In the genomic region with DNA sequence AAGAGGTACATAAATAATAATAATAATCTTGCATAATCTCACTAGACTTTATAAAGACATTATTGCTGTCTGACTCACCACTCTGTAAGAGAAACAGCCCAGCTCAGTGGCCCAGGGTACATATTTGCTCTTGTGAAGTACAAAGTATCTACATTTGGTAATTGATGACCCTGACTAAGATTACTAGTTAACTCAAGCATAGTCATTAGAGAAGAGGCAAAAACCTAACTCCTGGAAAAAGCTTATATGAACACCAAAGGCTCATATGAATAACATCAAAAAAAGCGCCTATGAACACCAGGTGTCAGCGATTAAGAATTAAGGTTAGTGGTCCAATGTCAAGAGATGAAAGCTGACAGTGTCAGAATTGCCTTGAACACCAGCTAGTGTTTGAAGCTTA, we compare ENCODE assay signal across 1 cellular context.
TF ChIP-seq lines count a peak whose summit lies in the region.

No MANE protein-coding gene starts in this region.

TF ChIP-seq in HepG2, 621 proteins besides CTCF, POLR2A, EP300 and RAD21 (continued from another document and continues in another):
- TF ChIP-seq, protein P1, sequence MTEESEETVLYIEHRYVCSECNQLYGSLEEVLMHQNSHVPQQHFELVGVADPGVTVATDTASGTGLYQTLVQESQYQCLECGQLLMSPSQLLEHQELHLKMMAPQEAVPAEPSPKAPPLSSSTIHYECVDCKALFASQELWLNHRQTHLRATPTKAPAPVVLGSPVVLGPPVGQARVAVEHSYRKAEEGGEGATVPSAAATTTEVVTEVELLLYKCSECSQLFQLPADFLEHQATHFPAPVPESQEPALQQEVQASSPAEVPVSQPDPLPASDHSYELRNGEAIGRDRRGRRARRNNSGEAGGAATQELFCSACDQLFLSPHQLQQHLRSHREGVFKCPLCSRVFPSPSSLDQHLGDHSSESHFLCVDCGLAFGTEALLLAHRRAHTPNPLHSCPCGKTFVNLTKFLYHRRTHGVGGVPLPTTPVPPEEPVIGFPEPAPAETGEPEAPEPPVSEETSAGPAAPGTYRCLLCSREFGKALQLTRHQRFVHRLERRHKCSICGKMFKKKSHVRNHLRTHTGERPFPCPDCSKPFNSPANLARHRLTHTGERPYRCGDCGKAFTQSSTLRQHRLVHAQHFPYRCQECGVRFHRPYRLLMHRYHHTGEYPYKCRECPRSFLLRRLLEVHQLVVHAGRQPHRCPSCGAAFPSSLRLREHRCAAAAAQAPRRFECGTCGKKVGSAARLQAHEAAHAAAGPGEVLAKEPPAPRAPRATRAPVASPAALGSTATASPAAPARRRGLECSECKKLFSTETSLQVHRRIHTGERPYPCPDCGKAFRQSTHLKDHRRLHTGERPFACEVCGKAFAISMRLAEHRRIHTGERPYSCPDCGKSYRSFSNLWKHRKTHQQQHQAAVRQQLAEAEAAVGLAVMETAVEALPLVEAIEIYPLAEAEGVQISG (CRISPR knock-in tag; IDR thresholded peaks at IDR 0.05): no peak
- TF ChIP-seq SIN3B (IDR thresholded peaks at IDR 0.05; ENCODE audit: low read length) (no peak), KLF9 (CRISPR knock-in tag; IDR thresholded peaks at IDR 0.05; ENCODE audit: low read depth) (no peak), ZNF180 (CRISPR knock-in tag; IDR thresholded peaks at IDR 0.05; ENCODE audit: borderline replicate concordance, low read depth) (no peak), ZNF713 (CRISPR knock-in tag; IDR thresholded peaks at IDR 0.05) (no peak), ZNF878 (CRISPR knock-in tag; IDR thresholded peaks at IDR 0.05) (no peak), KMT2A (CRISPR knock-in tag; IDR thresholded peaks at IDR 0.05) (no peak; the same call in 1 of the 2 replicates), IKZF4 (CRISPR knock-in tag; IDR thresholded peaks at IDR 0.05; ENCODE audit: borderline replicate concordance, low read depth, not compliant biosample characterization) (no peak), ZC3H13 (CRISPR knock-in tag; IDR thresholded peaks at IDR 0.05) (no peak), ATF7-NPFF (CRISPR knock-in tag; IDR thresholded peaks at IDR 0.05; ENCODE audit: low read depth) (no peak), KLF16 (CRISPR knock-in tag; IDR thresholded peaks at IDR 0.05) (peak in 1 of 2 experiments; percentile 81; a peak in 2 of 4 replicates), ZNF17 (CRISPR knock-in tag; IDR thresholded peaks at IDR 0.05) (no peak), BRD4 (CRISPR knock-in tag; IDR thresholded peaks at IDR 0.05) (no peak), PHF20 (CRISPR knock-in tag; IDR thresholded peaks at IDR 0.05) (no peak), ZNF468 (CRISPR knock-in tag; IDR thresholded peaks at IDR 0.05) (no peak), RFX1 (IDR thresholded peaks at IDR 0.05) (no peak), ZMAT3 (CRISPR knock-in tag; conservative IDR thresholded peaks at IDR 0.05) (no peak), SNAI1 (CRISPR knock-in tag; IDR thresholded peaks at IDR 0.05; ENCODE audit: borderline replicate concordance) (no peak), ZNF557 (CRISPR knock-in tag; IDR thresholded peaks at IDR 0.05) (0 out of 2 replicates have a peak, but pooled peaks have one; percentile 53), SUZ12 (IDR thresholded peaks at IDR 0.05; ENCODE audit: low read depth, low read length) (no peak), SP1 (IDR thresholded peaks at IDR 0.05) (no peak), SP1 (CRISPR knock-in tag; IDR thresholded peaks at IDR 0.05) (no peak)
- TF ChIP-seq, protein P2, sequence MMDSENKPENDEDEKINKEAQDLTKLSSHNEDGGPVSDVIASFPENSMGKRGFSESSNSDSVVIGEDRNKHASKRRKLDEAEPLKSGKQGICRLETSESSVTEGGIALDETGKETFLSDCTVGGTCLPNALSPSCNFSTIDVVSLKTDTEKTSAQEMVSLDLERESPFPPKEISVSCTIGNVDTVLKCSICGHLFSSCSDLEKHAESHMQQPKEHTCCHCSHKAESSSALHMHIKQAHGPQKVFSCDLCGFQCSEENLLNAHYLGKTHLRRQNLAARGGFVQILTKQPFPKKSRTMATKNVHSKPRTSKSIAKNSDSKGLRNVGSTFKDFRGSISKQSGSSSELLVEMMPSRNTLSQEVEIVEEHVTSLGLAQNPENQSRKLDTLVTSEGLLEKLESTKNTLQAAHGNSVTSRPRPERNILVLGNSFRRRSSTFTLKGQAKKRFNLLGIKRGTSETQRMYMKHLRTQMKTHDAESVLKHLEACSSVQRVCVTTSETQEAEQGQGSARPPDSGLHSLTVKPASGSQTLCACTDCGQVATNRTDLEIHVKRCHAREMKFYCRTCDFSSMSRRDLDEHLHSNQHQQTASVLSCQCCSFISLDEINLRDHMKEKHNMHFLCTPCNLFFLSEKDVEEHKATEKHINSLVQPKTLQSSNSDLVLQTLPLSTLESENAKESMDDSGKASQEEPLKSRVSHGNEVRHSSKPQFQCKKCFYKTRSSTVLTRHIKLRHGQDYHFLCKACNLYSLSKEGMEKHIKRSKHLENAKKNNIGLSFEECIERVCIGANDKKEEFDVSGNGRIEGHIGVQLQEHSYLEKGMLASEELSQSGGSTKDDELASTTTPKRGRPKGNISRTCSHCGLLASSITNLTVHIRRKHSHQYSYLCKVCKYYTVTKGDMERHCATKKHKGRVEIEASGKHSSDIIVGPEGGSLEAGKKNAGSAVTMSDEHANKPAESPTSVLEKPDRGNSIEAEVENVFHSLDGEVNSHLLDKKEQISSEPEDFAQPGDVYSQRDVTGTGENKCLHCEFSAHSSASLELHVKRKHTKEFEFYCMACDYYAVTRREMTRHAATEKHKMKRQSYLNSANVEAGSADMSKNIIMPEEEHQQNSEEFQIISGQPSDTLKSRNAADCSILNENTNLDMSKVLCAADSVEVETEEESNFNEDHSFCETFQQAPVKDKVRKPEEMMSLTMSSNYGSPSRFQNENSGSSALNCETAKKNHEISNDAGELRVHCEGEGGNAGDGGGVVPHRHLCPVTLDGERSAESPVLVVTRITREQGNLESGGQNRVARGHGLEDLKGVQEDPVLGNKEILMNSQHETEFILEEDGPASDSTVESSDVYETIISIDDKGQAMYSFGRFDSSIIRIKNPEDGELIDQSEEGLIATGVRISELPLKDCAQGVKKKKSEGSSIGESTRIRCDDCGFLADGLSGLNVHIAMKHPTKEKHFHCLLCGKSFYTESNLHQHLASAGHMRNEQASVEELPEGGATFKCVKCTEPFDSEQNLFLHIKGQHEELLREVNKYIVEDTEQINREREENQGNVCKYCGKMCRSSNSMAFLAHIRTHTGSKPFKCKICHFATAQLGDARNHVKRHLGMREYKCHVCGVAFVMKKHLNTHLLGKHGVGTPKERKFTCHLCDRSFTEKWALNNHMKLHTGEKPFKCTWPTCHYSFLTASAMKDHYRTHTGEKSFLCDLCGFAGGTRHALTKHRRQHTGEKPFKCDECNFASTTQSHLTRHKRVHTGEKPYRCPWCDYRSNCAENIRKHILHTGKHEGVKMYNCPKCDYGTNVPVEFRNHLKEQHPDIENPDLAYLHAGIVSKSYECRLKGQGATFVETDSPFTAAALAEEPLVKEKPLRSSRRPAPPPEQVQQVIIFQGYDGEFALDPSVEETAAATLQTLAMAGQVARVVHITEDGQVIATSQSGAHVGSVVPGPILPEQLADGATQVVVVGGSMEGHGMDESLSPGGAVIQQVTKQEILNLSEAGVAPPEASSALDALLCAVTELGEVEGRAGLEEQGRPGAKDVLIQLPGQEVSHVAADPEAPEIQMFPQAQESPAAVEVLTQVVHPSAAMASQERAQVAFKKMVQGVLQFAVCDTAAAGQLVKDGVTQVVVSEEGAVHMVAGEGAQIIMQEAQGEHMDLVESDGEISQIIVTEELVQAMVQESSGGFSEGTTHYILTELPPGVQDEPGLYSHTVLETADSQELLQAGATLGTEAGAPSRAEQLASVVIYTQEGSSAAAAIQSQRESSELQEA (CRISPR knock-in tag; IDR thresholded peaks at IDR 0.05; ENCODE audit: not compliant biosample characterization): no peak
- TF ChIP-seq, protein P3, sequence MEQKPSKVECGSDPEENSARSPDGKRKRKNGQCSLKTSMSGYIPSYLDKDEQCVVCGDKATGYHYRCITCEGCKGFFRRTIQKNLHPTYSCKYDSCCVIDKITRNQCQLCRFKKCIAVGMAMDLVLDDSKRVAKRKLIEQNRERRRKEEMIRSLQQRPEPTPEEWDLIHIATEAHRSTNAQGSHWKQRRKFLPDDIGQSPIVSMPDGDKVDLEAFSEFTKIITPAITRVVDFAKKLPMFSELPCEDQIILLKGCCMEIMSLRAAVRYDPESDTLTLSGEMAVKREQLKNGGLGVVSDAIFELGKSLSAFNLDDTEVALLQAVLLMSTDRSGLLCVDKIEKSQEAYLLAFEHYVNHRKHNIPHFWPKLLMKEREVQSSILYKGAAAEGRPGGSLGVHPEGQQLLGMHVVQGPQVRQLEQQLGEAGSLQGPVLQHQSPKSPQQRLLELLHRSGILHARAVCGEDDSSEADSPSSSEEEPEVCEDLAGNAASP (CRISPR knock-in tag; IDR thresholded peaks at IDR 0.05; ENCODE audit: borderline replicate concordance): peak; percentile 11; the same call in 1 of the 2 replicates
- TF ChIP-seq, protein P4, sequence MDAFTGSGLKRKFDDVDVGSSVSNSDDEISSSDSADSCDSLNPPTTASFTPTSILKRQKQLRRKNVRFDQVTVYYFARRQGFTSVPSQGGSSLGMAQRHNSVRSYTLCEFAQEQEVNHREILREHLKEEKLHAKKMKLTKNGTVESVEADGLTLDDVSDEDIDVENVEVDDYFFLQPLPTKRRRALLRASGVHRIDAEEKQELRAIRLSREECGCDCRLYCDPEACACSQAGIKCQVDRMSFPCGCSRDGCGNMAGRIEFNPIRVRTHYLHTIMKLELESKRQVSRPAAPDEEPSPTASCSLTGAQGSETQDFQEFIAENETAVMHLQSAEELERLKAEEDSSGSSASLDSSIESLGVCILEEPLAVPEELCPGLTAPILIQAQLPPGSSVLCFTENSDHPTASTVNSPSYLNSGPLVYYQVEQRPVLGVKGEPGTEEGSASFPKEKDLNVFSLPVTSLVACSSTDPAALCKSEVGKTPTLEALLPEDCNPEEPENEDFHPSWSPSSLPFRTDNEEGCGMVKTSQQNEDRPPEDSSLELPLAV (CRISPR knock-in tag; conservative IDR thresholded peaks at IDR 0.05; ENCODE audit: low read depth): no peak
- TF ChIP-seq, protein P5, sequence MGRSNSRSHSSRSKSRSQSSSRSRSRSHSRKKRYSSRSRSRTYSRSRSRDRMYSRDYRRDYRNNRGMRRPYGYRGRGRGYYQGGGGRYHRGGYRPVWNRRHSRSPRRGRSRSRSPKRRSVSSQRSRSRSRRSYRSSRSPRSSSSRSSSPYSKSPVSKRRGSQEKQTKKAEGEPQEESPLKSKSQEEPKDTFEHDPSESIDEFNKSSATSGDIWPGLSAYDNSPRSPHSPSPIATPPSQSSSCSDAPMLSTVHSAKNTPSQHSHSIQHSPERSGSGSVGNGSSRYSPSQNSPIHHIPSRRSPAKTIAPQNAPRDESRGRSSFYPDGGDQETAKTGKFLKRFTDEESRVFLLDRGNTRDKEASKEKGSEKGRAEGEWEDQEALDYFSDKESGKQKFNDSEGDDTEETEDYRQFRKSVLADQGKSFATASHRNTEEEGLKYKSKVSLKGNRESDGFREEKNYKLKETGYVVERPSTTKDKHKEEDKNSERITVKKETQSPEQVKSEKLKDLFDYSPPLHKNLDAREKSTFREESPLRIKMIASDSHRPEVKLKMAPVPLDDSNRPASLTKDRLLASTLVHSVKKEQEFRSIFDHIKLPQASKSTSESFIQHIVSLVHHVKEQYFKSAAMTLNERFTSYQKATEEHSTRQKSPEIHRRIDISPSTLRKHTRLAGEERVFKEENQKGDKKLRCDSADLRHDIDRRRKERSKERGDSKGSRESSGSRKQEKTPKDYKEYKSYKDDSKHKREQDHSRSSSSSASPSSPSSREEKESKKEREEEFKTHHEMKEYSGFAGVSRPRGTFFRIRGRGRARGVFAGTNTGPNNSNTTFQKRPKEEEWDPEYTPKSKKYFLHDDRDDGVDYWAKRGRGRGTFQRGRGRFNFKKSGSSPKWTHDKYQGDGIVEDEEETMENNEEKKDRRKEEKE (IDR thresholded peaks at IDR 0.05): no peak
- TF ChIP-seq, protein P6, sequence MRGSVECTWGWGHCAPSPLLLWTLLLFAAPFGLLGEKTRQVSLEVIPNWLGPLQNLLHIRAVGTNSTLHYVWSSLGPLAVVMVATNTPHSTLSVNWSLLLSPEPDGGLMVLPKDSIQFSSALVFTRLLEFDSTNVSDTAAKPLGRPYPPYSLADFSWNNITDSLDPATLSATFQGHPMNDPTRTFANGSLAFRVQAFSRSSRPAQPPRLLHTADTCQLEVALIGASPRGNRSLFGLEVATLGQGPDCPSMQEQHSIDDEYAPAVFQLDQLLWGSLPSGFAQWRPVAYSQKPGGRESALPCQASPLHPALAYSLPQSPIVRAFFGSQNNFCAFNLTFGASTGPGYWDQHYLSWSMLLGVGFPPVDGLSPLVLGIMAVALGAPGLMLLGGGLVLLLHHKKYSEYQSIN (CRISPR knock-in tag; IDR thresholded peaks at IDR 0.05; ENCODE audit: borderline replicate concordance): no peak
- TF ChIP-seq, protein P7, sequence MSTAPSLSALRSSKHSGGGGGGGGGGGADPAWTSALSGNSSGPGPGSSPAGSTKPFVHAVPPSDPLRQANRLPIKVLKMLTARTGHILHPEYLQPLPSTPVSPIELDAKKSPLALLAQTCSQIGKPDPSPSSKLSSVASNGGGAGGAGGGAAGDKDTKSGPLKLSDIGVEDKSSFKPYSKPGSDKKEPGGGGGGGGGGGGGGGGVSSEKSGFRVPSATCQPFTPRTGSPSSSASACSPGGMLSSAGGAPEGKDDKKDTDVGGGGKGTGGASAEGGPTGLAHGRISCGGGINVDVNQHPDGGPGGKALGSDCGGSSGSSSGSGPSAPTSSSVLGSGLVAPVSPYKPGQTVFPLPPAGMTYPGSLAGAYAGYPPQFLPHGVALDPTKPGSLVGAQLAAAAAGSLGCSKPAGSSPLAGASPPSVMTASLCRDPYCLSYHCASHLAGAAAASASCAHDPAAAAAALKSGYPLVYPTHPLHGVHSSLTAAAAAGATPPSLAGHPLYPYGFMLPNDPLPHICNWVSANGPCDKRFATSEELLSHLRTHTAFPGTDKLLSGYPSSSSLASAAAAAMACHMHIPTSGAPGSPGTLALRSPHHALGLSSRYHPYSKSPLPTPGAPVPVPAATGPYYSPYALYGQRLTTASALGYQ (CRISPR knock-in tag; IDR thresholded peaks at IDR 0.05): peak; percentile 53; the same call in 1 of the 2 replicates
- TF ChIP-seq, protein P8, sequence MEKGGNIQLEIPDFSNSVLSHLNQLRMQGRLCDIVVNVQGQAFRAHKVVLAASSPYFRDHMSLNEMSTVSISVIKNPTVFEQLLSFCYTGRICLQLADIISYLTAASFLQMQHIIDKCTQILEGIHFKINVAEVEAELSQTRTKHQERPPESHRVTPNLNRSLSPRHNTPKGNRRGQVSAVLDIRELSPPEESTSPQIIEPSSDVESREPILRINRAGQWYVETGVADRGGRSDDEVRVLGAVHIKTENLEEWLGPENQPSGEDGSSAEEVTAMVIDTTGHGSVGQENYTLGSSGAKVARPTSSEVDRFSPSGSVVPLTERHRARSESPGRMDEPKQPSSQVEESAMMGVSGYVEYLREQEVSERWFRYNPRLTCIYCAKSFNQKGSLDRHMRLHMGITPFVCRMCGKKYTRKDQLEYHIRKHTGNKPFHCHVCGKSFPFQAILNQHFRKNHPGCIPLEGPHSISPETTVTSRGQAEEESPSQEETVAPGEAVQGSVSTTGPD (CRISPR knock-in tag; IDR thresholded peaks at IDR 0.05): no peak
- TF ChIP-seq, protein P9, sequence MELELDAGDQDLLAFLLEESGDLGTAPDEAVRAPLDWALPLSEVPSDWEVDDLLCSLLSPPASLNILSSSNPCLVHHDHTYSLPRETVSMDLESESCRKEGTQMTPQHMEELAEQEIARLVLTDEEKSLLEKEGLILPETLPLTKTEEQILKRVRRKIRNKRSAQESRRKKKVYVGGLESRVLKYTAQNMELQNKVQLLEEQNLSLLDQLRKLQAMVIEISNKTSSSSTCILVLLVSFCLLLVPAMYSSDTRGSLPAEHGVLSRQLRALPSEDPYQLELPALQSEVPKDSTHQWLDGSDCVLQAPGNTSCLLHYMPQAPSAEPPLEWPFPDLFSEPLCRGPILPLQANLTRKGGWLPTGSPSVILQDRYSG (CRISPR knock-in tag; IDR thresholded peaks at IDR 0.05): no peak
- TF ChIP-seq, protein P10, sequence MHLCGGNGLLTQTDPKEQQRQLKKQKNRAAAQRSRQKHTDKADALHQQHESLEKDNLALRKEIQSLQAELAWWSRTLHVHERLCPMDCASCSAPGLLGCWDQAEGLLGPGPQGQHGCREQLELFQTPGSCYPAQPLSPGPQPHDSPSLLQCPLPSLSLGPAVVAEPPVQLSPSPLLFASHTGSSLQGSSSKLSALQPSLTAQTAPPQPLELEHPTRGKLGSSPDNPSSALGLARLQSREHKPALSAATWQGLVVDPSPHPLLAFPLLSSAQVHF (CRISPR knock-in tag; IDR thresholded peaks at IDR 0.05): no peak
